1 cellular context compared by ENCODE assay signal in genomic region chr15:101000271-101000681, GRCh38.
TF ChIP-seq lines count a peak whose summit lies in the region.

No MANE protein-coding gene starts in this region.

TF ChIP-seq in GM23338, 12 proteins besides CTCF, POLR2A, EP300 and RAD21:
- peak; percentile 59; the same call in 1 of the 2 replicates for TF ChIP-seq ZNF462 (CRISPR knock-in tag; IDR thresholded peaks at IDR 0.05)
- 0 out of 2 replicates have a peak, but pooled peaks have one; percentile 44 for TF ChIP-seq ZNF114 (CRISPR knock-in tag; IDR thresholded peaks at IDR 0.05)
- no peak for TF ChIP-seq EZH2 (IDR thresholded peaks at IDR 0.05; ENCODE audit: low read depth, unreplicated experiment)
